ENCODE assay signal across 38 cellular contexts in the genomic region with DNA sequence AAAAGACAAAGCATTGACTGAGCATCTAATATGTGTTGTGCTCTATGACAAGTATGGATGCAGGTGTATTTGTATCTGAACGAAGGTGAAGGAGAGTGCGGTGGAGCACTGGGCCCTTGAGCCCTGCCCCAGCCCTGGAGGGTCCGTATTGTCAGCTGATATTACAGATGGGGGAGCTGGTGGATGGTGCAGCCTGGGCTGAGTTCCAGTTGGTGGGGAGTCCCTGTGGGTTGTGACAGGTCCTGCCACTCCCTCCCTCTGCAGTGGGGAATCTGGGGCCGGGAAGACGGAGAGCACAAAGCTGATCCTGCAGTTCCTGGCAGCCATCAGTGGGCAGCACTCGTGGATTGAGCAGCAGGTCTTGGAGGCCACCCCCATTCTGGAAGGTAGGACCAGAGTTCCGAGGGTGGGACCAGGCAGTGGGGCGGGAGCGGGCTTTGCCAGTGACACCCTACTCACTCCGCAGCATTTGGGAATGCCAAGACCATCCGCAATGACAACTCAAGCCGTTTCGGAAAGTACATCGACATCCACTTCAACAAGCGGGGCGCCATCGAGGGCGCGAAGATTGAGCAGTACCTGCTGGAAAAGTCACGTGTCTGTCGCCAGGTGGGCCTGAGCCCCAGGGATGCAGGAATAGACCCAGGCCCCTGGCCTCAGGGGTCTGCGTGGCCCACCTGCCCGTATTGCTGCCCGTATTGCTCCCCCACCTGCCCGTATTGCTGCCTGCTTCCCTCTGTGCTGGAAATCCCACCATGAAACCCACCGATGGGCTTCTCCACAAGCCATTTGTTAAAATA. TPM values are rescaled to one million over a fixed set of nuclear protein-coding genes. Genes with fewer than 3 reads are reported as not detected.
"Had no signal": no experiment of that assay in that cellular context is flagged by ENCODE, and none has a peak within 500 bp of the region (broad histone marks: within the 10 kb centered on the region; RNA-seq: fewer than 3 reads in every experiment).

No MANE protein-coding gene starts in this region.

- H3K27ac Mint-ChIP-seq: activated B cell treated with CpG ODN at 0.5 μM for 24 hours; activated CD4-positive, alpha-beta memory T cell treated with anti-CD3 and anti-CD28 coated beads for 36 hours; activated CD4-positive, alpha-beta T cell treated with anti-CD3 and anti-CD28 coated beads, Interleukin-2, amount 10 ng/mL, durations not matched to agents 24 days and 14 days; activated CD8-positive, alpha-beta T cell treated with anti-CD3 and anti-CD28 coated beads for 36 hours; activated naive CD4-positive, alpha-beta T cell treated with anti-CD3 and anti-CD28 coated beads for 36 hours; activated naive CD4-positive, alpha-beta T cell treated with anti-CD3 and anti-CD28 coated beads, Interleukin-2, amount 50 U/mL, for 72 hours; activated naive CD8-positive, alpha-beta T cell treated with anti-CD3 and anti-CD28 coated beads for 36 hours; activated T-cell treated with anti-CD3 and anti-CD28 coated beads, Interleukin-2, amount 50 U/mL, for 72 hours; activated T-helper 17 cell treated with anti-CD3 and anti-CD28 coated beads, Interleukin-2, amount 50 U/mL, for 72 hours; T-cell; T-helper 2 cell treated with Interferon-gamma antibody and Interleukin-4, amounts not matched to agents 5 μg/mL and 100 μg/mL, for 36 hours had no signal

- H3K27ac ChIP-seq: ascending aorta, brain microvascular endothelial cell, breast epithelium, cardiac muscle cell, VCaP had no signal

- FAIRE-seq: TTC549 had no signal

- DNase-seq: activated B cell treated with CpG ODN at 0.5 μM for 24 hours; activated CD4-positive, alpha-beta memory T cell treated with anti-CD3 and anti-CD28 coated beads for 36 hours; activated CD4-positive, alpha-beta T cell treated with anti-CD3 and anti-CD28 coated beads for 4 hours; activated CD4-positive, alpha-beta T cell treated with anti-CD3 and anti-CD28 coated beads, Interleukin-2, amount 10 ng/mL, durations not matched to agents 24 days and 14 days; activated CD4-positive, alpha-beta T cell treated with anti-CD3 and anti-CD28 coated beads, Interleukin-2, amount 50 U/mL, for 1 hour; activated CD4-positive, alpha-beta T cell treated with anti-CD3 and anti-CD28 coated beads, Interleukin-2, amount 50 U/mL, for 4 hours; activated CD4-positive, CD25-positive, alpha-beta regulatory T cell treated with anti-CD3 and anti-CD28 coated beads, Interleukin-2, amount 50 U/mL, for 72 hours; activated CD8-positive, alpha-beta memory T cell treated with anti-CD3 and anti-CD28 coated beads, Interleukin-2, amount 50 U/mL, for 4 hours; activated CD8-positive, alpha-beta T cell treated with anti-CD3 and anti-CD28 coated beads for 36 hours; activated effector memory CD4-positive, alpha-beta T cell treated with anti-CD3 and anti-CD28 coated beads, Interleukin-2, amount 50 U/mL, for 16 hours; activated gamma-delta T cell treated with Interleukin-2 at 50 U/mL for 16 hours; activated naive CD4-positive, alpha-beta T cell; activated naive CD4-positive, alpha-beta T cell treated with anti-CD3 and anti-CD28 coated beads for 36 hours; activated naive CD4-positive, alpha-beta T cell treated with anti-CD3 and anti-CD28 coated beads, Interleukin-2, amount 50 U/mL, for 16 hours; activated naive CD8-positive, alpha-beta T cell treated with anti-CD3 and anti-CD28 coated beads for 36 hours; activated T-cell treated with anti-CD3 and anti-CD28 coated beads for 4 hours; activated T-cell treated with anti-CD3 and anti-CD28 coated beads, Interleukin-2, amount 50 U/mL, for 1 hour; activated T-cell treated with anti-CD3 and anti-CD28 coated beads, Interleukin-2, amount 50 U/mL, for 4 hours; activated T-cell treated with anti-CD3 and anti-CD28 coated beads, Interleukin-2, amount 50 U/mL, for 72 hours; amygdala; anterior cingulate cortex; brain microvascular endothelial cell; cerebellar nuclear complex; T-cell; T-helper 2 cell; T-helper 9 cell had no signal

- H3K4me1 ChIP-seq: breast epithelium had no signal

- H3K9me3 ChIP-seq: ascending aorta, breast epithelium had no signal

- H3K36me3 ChIP-seq: ascending aorta, brain microvascular endothelial cell, breast epithelium, cardiac muscle cell had no signal

- ATAC-seq: activated CD8-positive, alpha-beta T cell treated with anti-CD3 and anti-CD28 coated beads for 36 hours; activated naive CD4-positive, alpha-beta T cell treated with anti-CD3 and anti-CD28 coated beads, Interleukin-2, amount 50 U/mL, for 72 hours; activated T-cell treated with anti-CD3 and anti-CD28 coated beads, Interleukin-2, amount 50 U/mL, for 4 hours; activated T-cell treated with anti-CD3 and anti-CD28 coated beads, Interleukin-2, amount 50 U/mL, for 72 hours; activated T-helper 17 cell treated with anti-CD3 and anti-CD28 coated beads, Interleukin-2, amount 50 U/mL, for 72 hours; T-cell had no signal

- H3K4me3 Mint-ChIP-seq: activated B cell treated with CpG ODN at 0.5 μM for 24 hours; activated CD4-positive, alpha-beta memory T cell treated with anti-CD3 and anti-CD28 coated beads for 36 hours; activated CD4-positive, alpha-beta T cell treated with anti-CD3 and anti-CD28 coated beads, Interleukin-2, amount 10 ng/mL, durations not matched to agents 24 days and 14 days; activated CD8-positive, alpha-beta T cell treated with anti-CD3 and anti-CD28 coated beads for 36 hours; activated naive CD4-positive, alpha-beta T cell treated with anti-CD3 and anti-CD28 coated beads for 36 hours; activated naive CD8-positive, alpha-beta T cell treated with anti-CD3 and anti-CD28 coated beads for 36 hours; activated T-cell treated with anti-CD3 and anti-CD28 coated beads, Interleukin-2, amount 50 U/mL, for 4 hours; activated T-cell treated with anti-CD3 and anti-CD28 coated beads, Interleukin-2, amount 50 U/mL, for 72 hours; activated T-helper 1 cell treated with anti-CD3 and anti-CD28 coated beads, Interleukin-12 subunit alpha, Interleukin-12 subunit beta, Interleukin-2, Interleukin-4 antibody, amounts not matched to agents 30 ng/mL and 10 ng/mL and 1 ng/mL, durations not matched to agents 14 hours and 24 hours and 36 hours; activated T-helper 17 cell treated with anti-CD3 and anti-CD28 coated beads, Interleukin-2, amount 50 U/mL, for 72 hours; central memory CD8-positive, alpha-beta T cell; T-cell; T-helper 2 cell treated with Interferon-gamma antibody and Interleukin-4, amounts not matched to agents 5 μg/mL and 100 μg/mL, for 36 hours had no signal

- H3K36me3 Mint-ChIP-seq: activated CD4-positive, alpha-beta memory T cell treated with anti-CD3 and anti-CD28 coated beads for 36 hours; activated naive CD4-positive, alpha-beta T cell treated with anti-CD3 and anti-CD28 coated beads, Interleukin-2, amount 50 U/mL, for 72 hours; activated naive CD8-positive, alpha-beta T cell treated with anti-CD3 and anti-CD28 coated beads for 36 hours; T-cell had no signal

- H3K27me3 ChIP-seq: ascending aorta, brain microvascular endothelial cell, breast epithelium, cardiac muscle cell had no signal

- H3K27me3 Mint-ChIP-seq: activated CD4-positive, alpha-beta T cell treated with anti-CD3 and anti-CD28 coated beads, Interleukin-2, amount 10 ng/mL, durations not matched to agents 24 days and 14 days; activated CD8-positive, alpha-beta T cell treated with anti-CD3 and anti-CD28 coated beads for 36 hours; activated naive CD8-positive, alpha-beta T cell treated with anti-CD3 and anti-CD28 coated beads for 36 hours; activated T-helper 17 cell treated with anti-CD3 and anti-CD28 coated beads, Interleukin-2, amount 50 U/mL, for 72 hours; central memory CD8-positive, alpha-beta T cell had no signal

- H3K4me3 ChIP-seq: ascending aorta, breast epithelium, cardiac muscle cell had no signal

RNA-seq across cellular contexts. Expression of gene MYO7A, which starts 28.6 kb away (rescaled TPM):
- total RNA-seq: activated naive CD4-positive, alpha-beta T cell treated with anti-CD3 and anti-CD28 coated beads for 36 hours had no signal

RNA-seq across cellular contexts. Expression of gene OMP, which starts 54.0 kb away (rescaled TPM):
- total RNA-seq: activated B cell treated with CpG ODN at 0.5 μM for 24 hours; activated CD4-positive, alpha-beta memory T cell treated with anti-CD3 and anti-CD28 coated beads for 36 hours; activated CD4-positive, alpha-beta T cell treated with anti-CD3 and anti-CD28 coated beads, Interleukin-2, amount 10 ng/mL, durations not matched to agents 24 days and 14 days; activated CD8-positive, alpha-beta memory T cell treated with anti-CD3 and anti-CD28 coated beads for 36 hours; activated CD8-positive, alpha-beta T cell treated with anti-CD3 and anti-CD28 coated beads for 36 hours; activated naive CD4-positive, alpha-beta T cell treated with anti-CD3 and anti-CD28 coated beads for 36 hours; activated naive CD4-positive, alpha-beta T cell treated with anti-CD3 and anti-CD28 coated beads, Interleukin-2, amount 50 U/mL, for 72 hours; activated naive CD8-positive, alpha-beta T cell treated with anti-CD3 and anti-CD28 coated beads for 36 hours; activated T-cell treated with anti-CD3 and anti-CD28 coated beads, Interleukin-2, amount 50 U/mL, for 4 hours; activated T-cell treated with anti-CD3 and anti-CD28 coated beads, Interleukin-2, amount 50 U/mL, for 72 hours; activated T-helper 1 cell treated with anti-CD3 and anti-CD28 coated beads, Interleukin-12 subunit alpha, Interleukin-12 subunit beta, Interleukin-2, Interleukin-4 antibody, amounts not matched to agents 30 ng/mL and 10 ng/mL and 1 ng/mL, durations not matched to agents 14 hours and 24 hours and 36 hours; activated T-helper 17 cell treated with anti-CD3 and anti-CD28 coated beads, Interleukin-2, amount 50 U/mL, for 72 hours; ascending aorta; breast epithelium; cardiac muscle cell; T-helper 1 cell treated with Interleukin-12 subunit alpha and Interleukin-12 subunit beta and Interleukin-4 antibody, amounts not matched to agents 30 ng/mL and 1 ng/mL, for 36 hours had no signal
- polyA plus RNA-seq: cardiac muscle cell had no signal
